9 cellular contexts compared by ENCODE assay signal in genomic region chr13:110559986-110560385, GRCh38. TPM values are rescaled to one million over a fixed set of nuclear protein-coding genes. Genes with fewer than 3 reads are reported as not detected.
A peak's percentile ranks its signal among the peaks of the same experiment; 100 is the strongest.
DNase-seq lines count a peak whose midpoint lies in the region; ATAC-seq, FAIRE-seq and TF ChIP-seq lines count a peak whose summit lies in the region.
"Had no signal": no experiment of that assay in that cellular context is flagged by ENCODE, and none has a peak within 500 bp of the region (broad histone marks: within the 10 kb centered on the region; RNA-seq: fewer than 3 reads in every experiment).

No MANE protein-coding gene starts in this region.

- FAIRE-seq in GM12892 (lab: Jason Lieb, UNC) (peak; percentile 14), small intestine (lab: Jason Lieb, UNC) (no peak)

- no peaks in the 10 kb centered on the region for H3K9me3 ChIP-seq in iPS-18a (ENCODE audit: control insufficient read depth, low read depth, low read length)
- H3K9me3 ChIP-seq in small intestine (ENCODE audit: control insufficient read depth, low read depth): no peaks in the 10 kb centered on the region

- H3K27me3 Mint-ChIP-seq in activated naive CD8-positive, alpha-beta T cell: no peaks in the 10 kb centered on the region

- peaks cover 2% of the 10 kb centered on the region for H3K36me3 Mint-ChIP-seq in activated naive CD8-positive, alpha-beta T cell

- intact Hi-C loops in lower leg skin (cut with DNase I; ENCODE audit: low total_unique reads): no loop called here

- WGBS in small intestine, 3 donors: 9 to 42% (median 34%) methylated on average over 6 of the region's 6 CpGs
- WGBS in lower leg skin, 2 donors: 35 to 40% methylated on average over 6 of the region's 6 CpGs

- H3K4me3 ChIP-seq in iPS-18a (ENCODE audit: low read length) (peak overlapping the region; percentile 77), small intestine (ENCODE audit: low read depth in 1 of 2, low read length in 2 of 2) (peak overlapping the region in 1 of 2 donors; percentile 67), lower leg skin (ENCODE audit: low read depth, poor library complexity, severe bottlenecking) (no peak overlapping the region)

- DNase-seq in GM12892 (ENCODE audit: insufficient read length) (no peak), small intestine (no peak), SW 1271 (lab: John Stamatoyannopoulos, UW) (no peak), lower leg skin (ENCODE audit: low spot score in 2 of 2) (no peak)
- DNase-seq: NCI-H187 had no signal

- H3K4me1 ChIP-seq in iPS-18a (ENCODE audit: control insufficient read depth, low read depth, low read length) (peaks cover 6% of the 10 kb centered on the region), small intestine (ENCODE audit: control insufficient read depth in 2 of 2, insufficient read depth in 1 of 2, low read depth in 1 of 2, low read length in 1 of 2) (peaks cover 3 to 8% of the 10 kb centered on the region in 2 donors)

- peaks cover 38% of the 10 kb centered on the region for H3K27me3 ChIP-seq in iPS-18a (ENCODE audit: control insufficient read depth, insufficient read depth, low read length)
- no peaks in the 10 kb centered on the region for H3K27me3 ChIP-seq in small intestine (ENCODE audit: control insufficient read depth in 2 of 2, insufficient read depth in 2 of 2, low read length in 2 of 2)

- TF ChIP-seq POLR2A in GM12892 (IDR thresholded peaks at IDR 0.05; ENCODE audit: low read depth, low read length) (no peak), lower leg skin (IDR thresholded peaks at IDR 0.05) (no peak)

- peaks cover 28% of the 10 kb centered on the region for H3K4me1 Mint-ChIP-seq in activated naive CD8-positive, alpha-beta T cell (ENCODE audit: low read depth)

- no peaks in the 10 kb centered on the region for H3K9me3 Mint-ChIP-seq in activated naive CD8-positive, alpha-beta T cell (ENCODE audit: low read depth)

- H3K27ac ChIP-seq in iPS-18a (ENCODE audit: low read length) (no peak overlapping the region), small intestine (ENCODE audit: low read depth in 1 of 2, low read length in 1 of 2) (peak overlapping the region; percentile 56 to 96)

- H3K4me3 Mint-ChIP-seq in activated naive CD8-positive, alpha-beta T cell: peak overlapping the region; percentile 53

- TF ChIP-seq CTCF in lower leg skin (IDR thresholded peaks at IDR 0.05): no peak

- no peak overlapping the region for H3K9ac ChIP-seq in iPS-18a (ENCODE audit: low read length)

- no peak overlapping the region for H3K27ac Mint-ChIP-seq in activated naive CD8-positive, alpha-beta T cell

- H3K36me3 ChIP-seq in iPS-18a (ENCODE audit: control insufficient read depth, low read depth, low read length) (no peaks in the 10 kb centered on the region), small intestine (ENCODE audit: control insufficient read depth in 2 of 2, insufficient read depth in 2 of 2, low read length in 2 of 2) (peaks cover 0 to 4% of the 10 kb centered on the region in 2 donors)

- ATAC-seq in HG03354 (IDR thresholded peaks at IDR 0.05; ENCODE audit: poor library complexity, severe bottlenecking, unreplicated experiment) (no peak), GM21367 (IDR thresholded peaks at IDR 0.05; ENCODE audit: unreplicated experiment) (no peak)

RNA-seq across cellular contexts. Expression of gene RAB20, which starts 1.5 kb away (rescaled TPM):
- polyA plus RNA-seq in GM12892 (2012; ENCODE audit: missing spikeins): 20.3 TPM
- 10 to 100 TPM; 39.1 to 63.0 (median 56.4) TPM for polyA plus RNA-seq in small intestine
- total RNA-seq in lower leg skin: 1 to 10 TPM; 3.9 to 9.1 (median 6.2) TPM

RNA-seq across cellular contexts. Expression of gene NAXD, which starts 55.4 kb away (rescaled TPM):
- 20.7 TPM for polyA plus RNA-seq in GM12892 (2012; ENCODE audit: missing spikeins)
- 10 to 100 TPM; 30.1 to 59.3 (median 37.0) TPM for polyA plus RNA-seq in small intestine
- total RNA-seq in lower leg skin: 10 to 100 TPM; 32.7 to 34.5 (median 33.6) TPM
